ENCODE assay signal across 11 cellular contexts in the genomic region with DNA sequence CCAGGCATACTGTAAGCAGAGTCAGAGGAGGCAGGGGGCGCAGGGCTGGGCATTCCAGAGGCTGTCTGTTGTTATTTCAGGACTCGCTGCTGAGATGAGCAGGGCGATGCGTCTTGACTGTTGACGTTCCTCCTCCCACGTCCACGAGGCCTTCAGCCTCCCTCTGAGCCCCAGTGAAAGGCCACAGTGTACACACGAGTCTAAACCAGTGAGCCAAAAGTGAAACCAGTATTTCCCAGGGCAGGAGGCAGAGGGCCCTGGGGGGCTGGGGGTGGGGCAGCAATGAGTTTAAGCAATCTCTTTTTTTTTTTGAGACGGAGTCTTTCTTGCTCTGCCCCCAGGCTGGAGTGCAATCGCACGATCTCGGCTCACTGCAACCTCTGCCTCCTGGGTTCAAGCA. TPM values are rescaled to one million over a fixed set of nuclear protein-coding genes. Genes with fewer than 3 reads are reported as not detected.
DNase-seq lines count a peak whose midpoint lies in the region; ATAC-seq and TF ChIP-seq lines count a peak whose summit lies in the region.
"Had no signal": no experiment of that assay in that cellular context is flagged by ENCODE, and none has a peak within 500 bp of the region (broad histone marks: within the 10 kb centered on the region; RNA-seq: fewer than 3 reads in every experiment).

No MANE protein-coding gene starts in this region.

- ATAC-seq in body of pancreas (peak; percentile 23), GM19324 (IDR thresholded peaks at IDR 0.05; ENCODE audit: low FRiP score, unreplicated experiment) (no peak), HG03045 (IDR thresholded peaks at IDR 0.05; ENCODE audit: unreplicated experiment) (no peak)

- peak overlapping the region in 2 of 3 donors; percentile 12 to 66 for H3K9ac ChIP-seq in skeletal muscle tissue (ENCODE audit: low read depth in 1 of 3, low read length in 3 of 3)

- no peak overlapping the region for H3K4me3 ChIP-seq in HEK293 (ENCODE audit: low read depth, low read length)
- no peak overlapping the region for H3K4me3 ChIP-seq in body of pancreas
- no peak overlapping the region for H3K4me3 ChIP-seq in hepatocyte
- no peak overlapping the region for H3K4me3 ChIP-seq in skeletal muscle tissue (ENCODE audit: low read length in 3 of 3)

- H2AFZ ChIP-seq in hepatocyte, result no peak overlapping the region

- DNase-seq in body of pancreas, result peak in 1 of 4 donors; percentile 25
- DNase-seq in hepatocyte (ENCODE audit: low spot score), result peak; percentile 61
- DNase-seq in AG08395 (ENCODE audit: low spot score), result no peak
- DNase-seq in NCI-H1105 (lab: John Stamatoyannopoulos, UW), result no peak
- DNase-seq: NCI-H2081 treated with DMSO at 0.1 percent for 48 hours had no signal

- H3K4me1 ChIP-seq in HEK293 (ENCODE audit: control insufficient read depth, insufficient read depth, low read length), result peaks cover 24% of the 10 kb centered on the region
- H3K4me1 ChIP-seq in body of pancreas, result peaks cover 12% of the 10 kb centered on the region
- peaks cover 64% of the 10 kb centered on the region for H3K4me1 ChIP-seq in hepatocyte (ENCODE audit: insufficient read depth)
- peaks cover 78 to 92% (median 82%) of the 10 kb centered on the region in 3 donors for H3K4me1 ChIP-seq in skeletal muscle tissue (ENCODE audit: control insufficient read depth in 3 of 3, insufficient read depth in 3 of 3, low read length in 3 of 3)

- H3K4me2 ChIP-seq in hepatocyte, result no peak overlapping the region

- no peaks in the 10 kb centered on the region for H3K9me2 ChIP-seq in hepatocyte (replicated peaks; ENCODE audit: insufficient read depth)

- no peak for TF ChIP-seq POLR2A in body of pancreas (IDR thresholded peaks at IDR 0.05)

- WGBS in body of pancreas, 2 donors, result 65 to 67% methylated on average over 4 to 12 of the region's 12 CpGs
- WGBS in hepatocyte (ENCODE audit: low lambda C conversion rate, missing lambda C conversion rate), result 63% methylated on average over 9 of the region's 12 CpGs

- TF ChIP-seq CTCF in HEK293 (tag by site-specific recombination; IDR thresholded peaks at IDR 0.05), result no peak
- TF ChIP-seq CTCF in body of pancreas (IDR thresholded peaks at IDR 0.05), result no peak
- TF ChIP-seq CTCF in hepatocyte (IDR thresholded peaks at IDR 0.05; ENCODE audit: poor library complexity), result no peak

- CTCF ChIA-PET in HEK293 (lab: Yijun Ruan, JAX), result interaction anchor here (1.1 to 5.7 kb wide), 2 partner anchors 19 to 38 kb away, joined by 4 to 34 read pairs; no protein-coding TSS in a partner anchor

- POLR2A ChIA-PET in HEK293 (lab: Yijun Ruan, JAX), result no interaction called here

- no peaks in the 10 kb centered on the region for H4K20me1 ChIP-seq in hepatocyte (ENCODE audit: insufficient read depth, poor library complexity, severe bottlenecking)

- no peaks in the 10 kb centered on the region for H3K36me3 ChIP-seq in HEK293 (ENCODE audit: control insufficient read depth in 2 of 2, insufficient read depth in 1 of 2, low read length in 2 of 2)
- H3K36me3 ChIP-seq in body of pancreas (replicated peaks in 1 of 2; ENCODE audit: insufficient read depth in 1 of 2, low read depth in 2 of 2), result no peaks in the 10 kb centered on the region
- no peaks in the 10 kb centered on the region for H3K36me3 ChIP-seq in hepatocyte (replicated peaks; ENCODE audit: insufficient read depth, low read depth)
- peaks cover 0 to 4% (median 2%) of the 10 kb centered on the region in 3 donors for H3K36me3 ChIP-seq in skeletal muscle tissue (ENCODE audit: control insufficient read depth in 3 of 3, insufficient read depth in 3 of 3, low read length in 3 of 3)

- intact Hi-C loops in body of pancreas (cut with DNase I), result no loop called here

- H3K27me3 ChIP-seq in body of pancreas (no peaks in the 10 kb centered on the region), hepatocyte (no peaks in the 10 kb centered on the region), skeletal muscle tissue (ENCODE audit: control insufficient read depth in 3 of 3, insufficient read depth in 3 of 3, low read length in 3 of 3) (no peaks in the 10 kb centered on the region)

- H3K79me2 ChIP-seq in hepatocyte, result peaks cover 14% of the 10 kb centered on the region

- H3K27ac ChIP-seq in HEK293 (ENCODE audit: extremely low read depth, low read depth, low read length), result no peak overlapping the region
- H3K27ac ChIP-seq in body of pancreas, result no peak overlapping the region
- H3K27ac ChIP-seq in hepatocyte, result peak overlapping the region; percentile 89
- H3K27ac ChIP-seq in skeletal muscle tissue (ENCODE audit: low read depth, low read length), result peak overlapping the region; percentile 86

- H3K9me3 ChIP-seq in HEK293 (ENCODE audit: control insufficient read depth, insufficient read depth, low read depth, low read length) (no peaks in the 10 kb centered on the region), body of pancreas (no peaks in the 10 kb centered on the region), hepatocyte (ENCODE audit: low read depth) (no peaks in the 10 kb centered on the region), skeletal muscle tissue (ENCODE audit: control insufficient read depth in 3 of 3, low read length in 3 of 3) (no peaks in the 10 kb centered on the region)

TF ChIP-seq in HEK293, 187 proteins besides CTCF, POLR2A, EP300 and RAD21:
- TF ChIP-seq YY2 (tag by site-specific recombination; IDR thresholded peaks at IDR 0.05) (no peak), ZIC2 (tag by site-specific recombination; IDR thresholded peaks at IDR 0.05) (peak; percentile 50), GLIS1 (tag by site-specific recombination; IDR thresholded peaks at IDR 0.05) (peak; percentile 25), ZFHX2 (tag by site-specific recombination; conservative IDR thresholded peaks at IDR 0.05) (0 out of 2 replicates have a peak, but pooled peaks have one; percentile 19)

RNA-seq across cellular contexts. Expression of a gene that starts 21.5 kb away (rescaled TPM):
- total RNA-seq in body of pancreas (under 1 TPM; 0.33 to 0.78 TPM), hepatocyte (41.5 and 56.8 TPM in 2 replicates), skeletal muscle tissue (74.1 TPM)
- polyA plus RNA-seq in hepatocyte, result 106 TPM in 2 replicates

RNA-seq across cellular contexts. Expression of a gene that starts 35.7 kb away (rescaled TPM):
- total RNA-seq in body of pancreas, result not detected
- total RNA-seq in hepatocyte, result 1.9 and 2.1 TPM in 2 replicates
- polyA plus RNA-seq in hepatocyte, result 5.5 and 7.5 TPM in 2 replicates
- 0.52 TPM for total RNA-seq in skeletal muscle tissue

RNA-seq across cellular contexts. Expression of a gene that starts 45.4 kb away (rescaled TPM):
- 10 to 100 TPM; 29.3 to 85.7 TPM for total RNA-seq in body of pancreas
- total RNA-seq in hepatocyte, result 0.32 TPM in 1 of 2 replicates, not detected in the other
- polyA plus RNA-seq in hepatocyte, result not detected in 2 replicates
- not detected for total RNA-seq in skeletal muscle tissue
- total RNA-seq: astrocyte, progenitor cell of endocrine pancreas had no signal

RNA-seq across cellular contexts. Expression of a gene that starts 50.6 kb away (rescaled TPM):
- total RNA-seq in body of pancreas, result 100 to 1,000 TPM in 1 of 2 donors, 10 to 100 TPM in 1; 37.9 to 105 TPM
- 17.9 and 23.7 TPM in 2 replicates for total RNA-seq in hepatocyte
- 44.1 and 46.5 TPM in 2 replicates for polyA plus RNA-seq in hepatocyte
- 30.3 TPM for total RNA-seq in skeletal muscle tissue

Comparison
In these comparisons a context has a peak if more than half of its experiments do, and no peak if none do; other contexts are left out.
1. H3K27ac ChIP-seq: peak in hepatocyte (single experiment) and skeletal muscle tissue (single experiment); none in HEK293 (single experiment) and body of pancreas (0 of 4).
2. RNA of a gene that starts 21.5 kb away (total RNA-seq): 74.1 TPM in skeletal muscle tissue (single experiment) and 41.5 to 56.8 TPM in hepatocyte; 0.33 to 0.78 TPM in body of pancreas; every median in the first group is over 10 times any median in the second.
3. RNA of a gene that starts 45.4 kb away (total RNA-seq): 29.3 to 85.7 TPM in body of pancreas; 0.32 TPM in hepatocyte and not detected in skeletal muscle tissue (single experiment); every median in the first group is over 10 times any median in the second.